Comparison of ENCODE assay signal across 10 cellular contexts in the genomic region with DNA sequence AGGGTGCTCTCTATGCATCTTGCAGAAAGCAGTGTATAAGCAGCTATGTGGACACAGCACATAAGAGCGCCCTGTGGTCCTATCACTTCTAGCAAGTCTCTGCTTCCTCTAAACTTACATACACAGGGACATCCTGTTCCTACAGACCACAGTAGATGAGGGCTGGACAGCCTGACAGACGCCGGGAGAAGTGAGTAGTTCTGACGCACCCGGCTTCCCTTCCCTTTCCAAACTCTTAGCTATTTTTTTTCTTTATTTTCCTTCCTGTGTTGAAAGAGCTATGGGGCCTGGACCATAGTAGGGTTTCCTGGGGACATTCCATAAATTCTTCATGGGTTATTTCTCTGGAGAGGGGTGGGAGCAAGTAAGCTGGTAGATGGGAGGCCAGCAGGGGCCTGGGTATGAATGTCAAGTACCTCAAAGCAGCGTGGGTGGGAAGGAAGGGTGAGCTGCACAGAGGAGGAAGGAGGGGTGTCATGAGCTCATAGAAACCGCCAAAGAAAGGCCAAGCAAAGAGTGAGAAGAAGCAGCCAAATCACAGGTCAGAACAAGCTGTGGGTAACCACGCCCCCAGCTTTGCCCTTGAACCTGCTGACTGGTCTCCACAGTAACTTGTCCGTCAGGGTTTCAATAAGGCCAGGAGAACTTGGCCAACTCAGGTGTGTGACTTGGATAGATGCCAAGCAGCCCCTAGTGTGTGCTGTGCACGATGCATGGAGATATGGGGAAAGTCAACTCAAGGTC. TPM values are rescaled to one million over a fixed set of nuclear protein-coding genes. Genes with fewer than 3 reads are reported as not detected.
DNase-seq lines count a peak whose midpoint lies in the region; ATAC-seq, FAIRE-seq and TF ChIP-seq lines count a peak whose summit lies in the region.
"Had no signal": no experiment of that assay in that cellular context is flagged by ENCODE, and none has a peak within 500 bp of the region (broad histone marks: within the 10 kb centered on the region; RNA-seq: fewer than 3 reads in every experiment).

No MANE protein-coding gene starts in this region.

- H3K27me3 ChIP-seq in SJSA1 (replicated peaks), result no peaks in the 10 kb centered on the region
- no peaks in the 10 kb centered on the region for H3K27me3 ChIP-seq in foreskin keratinocyte

- H3K36me3 ChIP-seq in SJSA1, result peaks cover 62% of the 10 kb centered on the region

- H3K27ac ChIP-seq in SJSA1 (peak overlapping the region; percentile 90), foreskin keratinocyte (peak overlapping the region; percentile 60)
- H3K27ac ChIP-seq: WERI-Rb-1 had no signal

- H3K4me1 ChIP-seq in SJSA1 (replicated peaks), result peaks cover 79% of the 10 kb centered on the region
- peaks cover 33% of the 10 kb centered on the region for H3K4me1 ChIP-seq in foreskin keratinocyte

- no peak overlapping the region for H3K4me3 ChIP-seq in SJSA1

- H3K9me3 ChIP-seq in SJSA1 (replicated peaks), result no peaks in the 10 kb centered on the region

- ATAC-seq in foreskin keratinocyte, result peak; percentile 85
- no peak for ATAC-seq in GM18520 (IDR thresholded peaks at IDR 0.05; ENCODE audit: unreplicated experiment)
- ATAC-seq in HG03095 (IDR thresholded peaks at IDR 0.05; ENCODE audit: unreplicated experiment), result no peak

- DNase-seq in HCEC 1CT (peak; percentile 90), SJSA1 (ENCODE audit: low read depth in 1 of 2, low spot score in 2 of 2) (peak; percentile 98 to 100), foreskin keratinocyte (peak; percentile 98), smooth muscle cell of the brain vasculature (ENCODE audit: low read depth, low spot score) (peak; percentile 67), D721Med (ENCODE audit: insufficient read length, low spot score) (no peak), NCI-H1417 treated with DMSO at 0.1 percent for 48 hours (lab: John Stamatoyannopoulos, UW) (no peak)
- DNase-seq: naive B cell, WERI-Rb-1 had no signal

- TF ChIP-seq CTCF in foreskin keratinocyte (conservative IDR thresholded peaks at IDR 0.05), result no peak
- TF ChIP-seq CTCF in D721Med (IDR thresholded peaks at IDR 0.05; ENCODE audit: insufficient read depth, missing control alignments), result no peak

- FAIRE-seq in D721Med (lab: Jason Lieb, UNC), result no peak

RNA-seq across cellular contexts. Expression of gene PLXNA2, which starts 36.6 kb away (rescaled TPM):
- total RNA-seq in SJSA1 (2014; rRNA removed; shearing (Covaris generic)), result 5.4 and 8.7 TPM in 2 replicates
- total RNA-seq in foreskin keratinocyte, result 18.9 and 20.6 TPM in 2 replicates
- polyA plus RNA-seq in foreskin keratinocyte, result 6.7 and 8.2 TPM in 2 replicates

Comparison
In these comparisons a context has a peak if more than half of its experiments do, and no peak if none do; other contexts are left out.
1. DNase-seq: peak in HCEC 1CT (single experiment), SJSA1 (2 of 2), foreskin keratinocyte (2 of 2) and smooth muscle cell of the brain vasculature (single experiment); none in D721Med (single experiment) and NCI-H1417 treated with DMSO at 0.1 percent for 48 hours (single experiment).